In the genomic region with DNA sequence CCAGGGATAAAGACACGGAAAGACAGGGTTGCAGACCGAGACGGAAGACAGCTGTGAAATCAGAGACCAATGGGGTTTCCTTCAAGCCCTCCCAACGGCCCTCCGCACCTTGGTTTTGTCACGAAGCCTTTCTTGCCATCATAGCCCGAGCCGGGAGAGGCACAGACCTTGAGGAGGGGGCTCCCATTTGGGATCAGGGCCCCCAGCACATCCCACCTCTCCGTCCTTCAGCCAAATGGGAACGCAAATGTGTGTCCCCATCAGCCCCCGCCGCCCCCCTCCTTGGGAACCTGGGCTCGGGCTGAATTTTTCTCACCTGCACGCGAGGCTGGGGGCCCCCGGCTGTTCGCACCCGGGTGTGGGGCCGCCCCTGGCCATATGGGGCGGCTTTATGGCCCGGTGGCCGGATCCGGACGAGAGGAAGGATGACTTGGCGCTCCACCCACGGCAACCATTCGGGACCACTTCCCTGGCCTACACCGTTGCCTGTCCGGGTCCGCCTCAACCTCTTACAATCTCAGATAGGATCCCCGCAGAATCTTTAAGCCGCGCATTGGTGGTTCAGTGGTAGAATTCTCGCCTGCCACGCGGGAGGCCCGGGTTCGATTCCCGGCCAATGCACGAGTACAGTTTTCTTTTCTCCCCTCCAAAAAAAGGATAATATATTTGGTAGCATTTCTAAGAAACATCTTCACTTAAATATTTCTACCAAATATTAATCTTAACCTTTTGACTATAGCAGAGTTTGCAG, we compare ENCODE assay signal across 9 cellular contexts. TPM values are rescaled to one million over a fixed set of nuclear protein-coding genes. Genes with fewer than 3 reads are reported as not detected.
DNase-seq lines count a peak whose midpoint lies in the region; ATAC-seq and TF ChIP-seq lines count a peak whose summit lies in the region.
"Had no signal": no experiment of that assay in that cellular context is flagged by ENCODE, and none has a peak within 500 bp of the region (broad histone marks: within the 10 kb centered on the region; RNA-seq: fewer than 3 reads in every experiment).

No MANE protein-coding gene starts in this region.

- no peak for TF ChIP-seq CTCF in ascending aorta (IDR thresholded peaks at IDR 0.05)
- TF ChIP-seq CTCF in hepatocyte (IDR thresholded peaks at IDR 0.05; ENCODE audit: poor library complexity) = no peak
- TF ChIP-seq CTCF in retinal pigment epithelial cell (conservative IDR thresholded peaks at IDR 0.05; ENCODE audit: low read depth, low read length) = no peak

- no peaks in the 10 kb centered on the region for H3K9me2 ChIP-seq in hepatocyte (replicated peaks; ENCODE audit: insufficient read depth)

- H2AFZ ChIP-seq in hepatocyte = no peak overlapping the region

- H3K4me1 ChIP-seq in ES-I3 (ENCODE audit: insufficient read depth, low read length) = no peaks in the 10 kb centered on the region
- peaks cover 24 to 49% of the 10 kb centered on the region in 2 donors for H3K4me1 ChIP-seq in ascending aorta
- peaks cover 35% of the 10 kb centered on the region for H3K4me1 ChIP-seq in hepatocyte (ENCODE audit: insufficient read depth)

- ATAC-seq in GM18870 (IDR thresholded peaks at IDR 0.05; ENCODE audit: unreplicated experiment) (no peak), HG03460 (IDR thresholded peaks at IDR 0.05; ENCODE audit: unreplicated experiment) (no peak)

- 2% methylated on average over 40 of the region's 40 CpGs for WGBS in hepatocyte (ENCODE audit: low lambda C conversion rate, missing lambda C conversion rate)

- H4K20me1 ChIP-seq in hepatocyte (ENCODE audit: insufficient read depth, poor library complexity, severe bottlenecking) = no peaks in the 10 kb centered on the region

- H3K27ac ChIP-seq in ascending aorta (no peak overlapping the region), hepatocyte (peak overlapping the region; percentile 10)

- H3K4me3 ChIP-seq in ascending aorta = peak overlapping the region; percentile 61 to 65
- peak overlapping the region; percentile 90 for H3K4me3 ChIP-seq in hepatocyte
- H3K4me3 ChIP-seq in retinal pigment epithelial cell (ENCODE audit: low read length) = peak overlapping the region; percentile 78

- no peaks in the 10 kb centered on the region for H3K79me2 ChIP-seq in hepatocyte

- intact Hi-C loops in ascending aorta (cut with DNase I) = no loop called here

- H3K9ac ChIP-seq in ES-I3 (ENCODE audit: low read depth, low read length) = peak overlapping the region; percentile 59

- DNase-seq in M059J (ENCODE audit: low read depth) = peak; percentile 71
- DNase-seq in T-helper 9 cell = peak; percentile 84
- peak in 1 of 2 donors; percentile 91 for DNase-seq in ascending aorta (ENCODE audit: low spot score in 2 of 2)
- peak; percentile 88 for DNase-seq in hepatocyte (ENCODE audit: low spot score)
- DNase-seq in retinal pigment epithelial cell (ENCODE audit: low read depth) = no peak

- H3K27me3 ChIP-seq in ascending aorta (no peaks in the 10 kb centered on the region), hepatocyte (peaks cover 29% of the 10 kb centered on the region)

- H3K36me3 ChIP-seq in ES-I3 (ENCODE audit: insufficient read depth, low read length) (no peaks in the 10 kb centered on the region), ascending aorta (no peaks in the 10 kb centered on the region), hepatocyte (replicated peaks; ENCODE audit: insufficient read depth, low read depth) (no peaks in the 10 kb centered on the region)

- no peaks in the 10 kb centered on the region for H3K9me3 ChIP-seq in ES-I3 (ENCODE audit: control insufficient read depth, insufficient read depth, low read length)
- no peaks in the 10 kb centered on the region for H3K9me3 ChIP-seq in ascending aorta
- H3K9me3 ChIP-seq in hepatocyte (ENCODE audit: low read depth) = no peaks in the 10 kb centered on the region

- H3K4me2 ChIP-seq in hepatocyte = peak overlapping the region; percentile 88

RNA-seq across cellular contexts. Expression of a gene that starts 1.5 kb away (rescaled TPM):
- 0.22 and 0.94 TPM in 2 replicates for total RNA-seq in M059J (2014; rRNA removed; shearing (Covaris generic))
- total RNA-seq in ascending aorta (not detected), hepatocyte (not detected in 2 replicates)
- not detected in 2 replicates for polyA plus RNA-seq in hepatocyte
- total RNA-seq: renal cortical epithelial cell had no signal

RNA-seq across cellular contexts. Expression of a gene that starts 7.1 kb away (rescaled TPM):
- total RNA-seq in M059J (2014; rRNA removed; shearing (Covaris generic)) = 0.44 TPM in 1 of 2 replicates, not detected in the other
- total RNA-seq in ascending aorta = not detected
- 0.48 and 0.77 TPM in 2 replicates for total RNA-seq in hepatocyte
- polyA plus RNA-seq in hepatocyte = 1.5 and 2.6 TPM in 2 replicates
- total RNA-seq: renal cortical epithelial cell had no signal

RNA-seq across cellular contexts. Expression of a gene that starts 26.8 kb away (rescaled TPM):
- 10.6 and 18.4 TPM in 2 replicates for total RNA-seq in M059J (2014; rRNA removed; shearing (Covaris generic))
- 178 TPM for total RNA-seq in ascending aorta
- 35.3 and 36.5 TPM in 2 replicates for total RNA-seq in hepatocyte
- polyA plus RNA-seq in hepatocyte = 107 and 143 TPM in 2 replicates

RNA-seq across cellular contexts. Expression of a gene that starts 37.4 kb away (rescaled TPM):
- 3.8 and 4.4 TPM in 2 replicates for total RNA-seq in M059J (2014; rRNA removed; shearing (Covaris generic))
- total RNA-seq in ascending aorta (28.3 TPM), hepatocyte (8.2 and 8.5 TPM in 2 replicates)
- 44.6 and 85.7 TPM in 2 replicates for polyA plus RNA-seq in hepatocyte

RNA-seq across cellular contexts. Expression of a gene that starts 37.9 kb away (rescaled TPM):
- not detected in 2 replicates for total RNA-seq in M059J (2014; rRNA removed; shearing (Covaris generic))
- total RNA-seq in ascending aorta (not detected), hepatocyte (0.52 and 2.0 TPM in 2 replicates)
- 0.22 and 1.8 TPM in 2 replicates for polyA plus RNA-seq in hepatocyte
- total RNA-seq: renal cortical epithelial cell had no signal
